18 cellular contexts compared by ENCODE assay signal in genomic region chr17:28001149-28001548, GRCh38. TPM values are rescaled to one million over a fixed set of nuclear protein-coding genes. Genes with fewer than 3 reads are reported as not detected.
DNase-seq lines count a peak whose midpoint lies in the region; TF ChIP-seq lines count a peak whose summit lies in the region.
"Had no signal": no experiment of that assay in that cellular context is flagged by ENCODE, and none has a peak within 500 bp of the region (broad histone marks: within the 10 kb centered on the region; RNA-seq: fewer than 3 reads in every experiment).

No MANE protein-coding gene starts in this region.

- H3K9me3 Mint-ChIP-seq in CD14-positive monocyte (no peaks in the 10 kb centered on the region), osteocyte (ENCODE audit: unreplicated experiment) (no peaks in the 10 kb centered on the region)
- H3K9me3 Mint-ChIP-seq: T-cell had no signal

- peak; percentile 8 for DNase-seq in EH (ENCODE audit: low read depth)
- DNase-seq in HT1080 (ENCODE audit: low read depth), result peak; percentile 44
- DNase-seq in RKO (ENCODE audit: low spot score), result peak; percentile 62
- DNase-seq in fibroblast of mammary gland (ENCODE audit: low read depth), result peak; percentile 21
- no peak for DNase-seq in stimulated activated CD4-positive, alpha-beta T cell treated with anti-CD3 and anti-CD28 coated beads, Interleukin-12 subunit alpha, Interleukin-12 subunit beta, amount 100 ng/mL, for 4 hours
- no peak for DNase-seq in NCI-H526 treated with DMSO at 0.1 percent for 48 hours (lab: John Stamatoyannopoulos, UW)
- DNase-seq in CD14-positive monocyte (ENCODE audit: low spot score), result no peak
- DNase-seq in osteocyte (ENCODE audit: extremely low spot score, unreplicated experiment), result no peak
- DNase-seq: Caco-2, GF-D8, NCI-H1048, NCI-H2081, NCI-H2171 treated with DMSO at 0.1 percent for 48 hours, NCI-H774, RPMI8226, SHP77 treated with DMSO at 0.1 percent for 48 hours, T-cell had no signal

- peaks cover 3 to 7% (median 7%) of the 10 kb centered on the region in 3 donors for H3K27me3 Mint-ChIP-seq in CD14-positive monocyte (ENCODE audit: low read depth in 3 of 3)
- peaks cover 15% of the 10 kb centered on the region for H3K27me3 Mint-ChIP-seq in osteocyte (ENCODE audit: unreplicated experiment)

- no peak for TF ChIP-seq CTCF in fibroblast of mammary gland (conservative IDR thresholded peaks at IDR 0.05; ENCODE audit: control insufficient read depth, insufficient read depth, low read depth, low read length)
- TF ChIP-seq CTCF in CD14-positive monocyte (IDR thresholded peaks at IDR 0.05), result no peak
- TF ChIP-seq CTCF in osteocyte (IDR thresholded peaks at IDR 0.05), result no peak

- H3K4me3 Mint-ChIP-seq in CD14-positive monocyte, result no peak overlapping the region
- H3K4me3 Mint-ChIP-seq in osteocyte (ENCODE audit: unreplicated experiment), result no peak overlapping the region
- H3K4me3 Mint-ChIP-seq: T-cell had no signal

- H3K4me1 Mint-ChIP-seq in CD14-positive monocyte, result no peaks in the 10 kb centered on the region
- H3K4me1 Mint-ChIP-seq in osteocyte (ENCODE audit: unreplicated experiment), result no peaks in the 10 kb centered on the region
- H3K4me1 Mint-ChIP-seq: T-cell had no signal

- H3K36me3 Mint-ChIP-seq in CD14-positive monocyte (no peaks in the 10 kb centered on the region), osteocyte (ENCODE audit: unreplicated experiment) (no peaks in the 10 kb centered on the region)
- H3K36me3 Mint-ChIP-seq: T-cell had no signal

- no peak overlapping the region for H3K27ac Mint-ChIP-seq in CD14-positive monocyte
- no peak overlapping the region for H3K27ac Mint-ChIP-seq in osteocyte (ENCODE audit: unreplicated experiment)
- H3K27ac Mint-ChIP-seq: T-cell had no signal

- intact Hi-C loops in CD14-positive monocyte (cut with micrococcal nuclease), result no loop called here

- no peak overlapping the region for H3K4me3 ChIP-seq in fibroblast of mammary gland (ENCODE audit: control insufficient read depth, low read depth, low read length)
- H3K4me3 ChIP-seq: HAP-1 had no signal

RNA-seq across cellular contexts. Expression of gene NLK, which starts 41.3 kb away (rescaled TPM):
- total RNA-seq in HT1080 (2014; rRNA removed; shearing (Covaris generic)), result 26.4 and 28.9 TPM in 2 replicates
- 25.1 and 29.2 TPM in 2 replicates for polyA plus RNA-seq in HT1080 (2015; cell fraction: cytosol; rRNA removed)
- polyA plus RNA-seq in HT1080 (2015; cell fraction: nucleus; rRNA removed), result 37.2 and 45.1 TPM in 2 replicates
- 1 to 10 TPM; 1.7 to 2.0 TPM for polyA plus RNA-seq in CD14-positive monocyte
- 16.4 and 17.5 TPM in 2 replicates for total RNA-seq in osteocyte

Comparison
In these comparisons a context has a peak if more than half of its experiments do, and no peak if none do; other contexts are left out.
1. DNase-seq: peak in EH (single experiment), HT1080 (single experiment), RKO (single experiment) and fibroblast of mammary gland (single experiment); none in stimulated activated CD4-positive, alpha-beta T cell treated with anti-CD3 and anti-CD28 coated beads, Interleukin-12 subunit alpha, Interleukin-12 subunit beta, amount 100 ng/mL, for 4 hours (single experiment), NCI-H526 treated with DMSO at 0.1 percent for 48 hours (single experiment), CD14-positive monocyte (single experiment) and osteocyte (single experiment).